In genomic region chr2:149104221-149104620, GRCh38 we compare ENCODE assay signal across 18 cellular contexts.
DNase-seq lines count a peak whose midpoint lies in the region; ATAC-seq and TF ChIP-seq lines count a peak whose summit lies in the region.
"Had no signal": no experiment of that assay in that cellular context is flagged by ENCODE, and none has a peak within 500 bp of the region (broad histone marks: within the 10 kb centered on the region; RNA-seq: fewer than 3 reads in every experiment).

No MANE protein-coding gene starts in this region.

- no peaks in the 10 kb centered on the region for H3K4me1 ChIP-seq in vagina
- H3K4me1 ChIP-seq: BLaER1 treated with 17β-estradiol and CSF1 and Interleukin-3, amounts not matched to agents 10 nM and 100 nM had no signal

- DNase-seq in EL (peak; percentile 55), NCI-H226 (peak; percentile 88), fibroblast of villous mesenchyme (ENCODE audit: low read depth) (peak; percentile 19), NCI-H510A treated with DMSO at 0.1 percent for 48 hours (lab: John Stamatoyannopoulos, UW) (no peak), vagina (ENCODE audit: extremely low spot score in 2 of 2) (no peak), coronary artery (ENCODE audit: low spot score) (no peak)
- DNase-seq: 8988T; Calu3; CD8-positive, alpha-beta T cell; DMS79 treated with DMSO at 0.1 percent for 48 hours; GDM1; GOT3; H7; IMR-90 had no signal

- no peak for ATAC-seq in activated T-helper 17 cell treated with anti-CD3 and anti-CD28 coated beads, Interleukin-2, amount 50 U/mL, for 72 hours (replicated peaks)
- ATAC-seq: CD8-positive, alpha-beta T cell; HCT116 had no signal

- TF ChIP-seq CTCF in fibroblast of villous mesenchyme (IDR thresholded peaks at IDR 0.05; ENCODE audit: insufficient read depth, low read depth, low read length), result no peak
- TF ChIP-seq CTCF in vagina (IDR thresholded peaks at IDR 0.05), result no peak
- no peak for TF ChIP-seq CTCF in coronary artery (IDR thresholded peaks at IDR 0.05)

- H3K36me3 ChIP-seq in vagina, result no peaks in the 10 kb centered on the region
- H3K36me3 ChIP-seq: BLaER1 treated with 17β-estradiol and CSF1 and Interleukin-3, amounts not matched to agents 10 nM and 100 nM had no signal

- no peak for TF ChIP-seq POLR2A in vagina (IDR thresholded peaks at IDR 0.05)

- no peaks in the 10 kb centered on the region for H3K36me3 Mint-ChIP-seq in activated T-helper 17 cell treated with anti-CD3 and anti-CD28 coated beads, Interleukin-2, amount 50 U/mL, for 72 hours (ENCODE audit: low read depth)
- H3K36me3 Mint-ChIP-seq: CD8-positive, alpha-beta T cell had no signal

- no peaks in the 10 kb centered on the region for H3K9me3 Mint-ChIP-seq in activated T-helper 17 cell treated with anti-CD3 and anti-CD28 coated beads, Interleukin-2, amount 50 U/mL, for 72 hours

- no peaks in the 10 kb centered on the region for H3K9me3 ChIP-seq in vagina

- H3K4me1 Mint-ChIP-seq in activated T-helper 17 cell treated with anti-CD3 and anti-CD28 coated beads, Interleukin-2, amount 50 U/mL, for 72 hours, result no peaks in the 10 kb centered on the region
- H3K4me1 Mint-ChIP-seq: B cell had no signal

- H3K27me3 Mint-ChIP-seq in activated T-helper 17 cell treated with anti-CD3 and anti-CD28 coated beads, Interleukin-2, amount 50 U/mL, for 72 hours, result peaks cover 8% of the 10 kb centered on the region

- H3K4me3 ChIP-seq in fibroblast of villous mesenchyme (ENCODE audit: low read depth, low read length), result no peak overlapping the region
- no peak overlapping the region for H3K4me3 ChIP-seq in vagina
- no peak overlapping the region for H3K4me3 ChIP-seq in coronary artery
- H3K4me3 ChIP-seq: BLaER1 treated with 17β-estradiol and CSF1 and Interleukin-3, amounts not matched to agents 10 nM and 100 nM had no signal

- intact Hi-C loops in vagina (cut with DNase I), result loop anchor here (10.0 kb wide), 1 partner anchor 1961 kb away; no protein-coding TSS in a partner anchor

- H3K27ac ChIP-seq in vagina (no peak overlapping the region), coronary artery (no peak overlapping the region)
- H3K27ac ChIP-seq: BLaER1 treated with 17β-estradiol and CSF1 and Interleukin-3, amounts not matched to agents 10 nM and 100 nM had no signal

- no peak overlapping the region for H3K27ac Mint-ChIP-seq in activated T-helper 17 cell treated with anti-CD3 and anti-CD28 coated beads, Interleukin-2, amount 50 U/mL, for 72 hours
- H3K27ac Mint-ChIP-seq: B cell; CD8-positive, alpha-beta T cell had no signal

- H3K4me3 Mint-ChIP-seq in activated T-helper 17 cell treated with anti-CD3 and anti-CD28 coated beads, Interleukin-2, amount 50 U/mL, for 72 hours, result no peak overlapping the region
- H3K4me3 Mint-ChIP-seq: B cell; CD8-positive, alpha-beta T cell had no signal

- H3K27me3 ChIP-seq in vagina, result no peaks in the 10 kb centered on the region
- H3K27me3 ChIP-seq: BLaER1 treated with 17β-estradiol and CSF1 and Interleukin-3, amounts not matched to agents 10 nM and 100 nM had no signal

Comparison
In these comparisons a context has a peak if more than half of its experiments do, and no peak if none do; other contexts are left out.
1. DNase-seq: peak in EL (single experiment), NCI-H226 (single experiment) and fibroblast of villous mesenchyme (single experiment); none in NCI-H510A treated with DMSO at 0.1 percent for 48 hours (single experiment), vagina (0 of 2) and coronary artery (single experiment).